ENCODE assay signal across 27 cellular contexts in genomic region chr5:31750215-31750614, GRCh38.
"Had no signal": no experiment of that assay in that cellular context is flagged by ENCODE, and none has a peak within 500 bp of the region (broad histone marks: within the 10 kb centered on the region; RNA-seq: fewer than 3 reads in every experiment).

No MANE protein-coding gene starts in this region.

- H3K9me3 ChIP-seq: heart right ventricle, left lung, lower lobe of right lung, neutrophil, right atrium auricular region, right lobe of liver, suprapubic skin, thoracic aorta, tibial artery, uterus had no signal

- H2AFZ ChIP-seq: parathyroid adenoma had no signal

- H3K4me3 ChIP-seq: heart right ventricle, left lung, lower lobe of right lung, right atrium auricular region, right lobe of liver, smooth muscle cell, suprapubic skin, thoracic aorta, tibial artery, uterus had no signal

- H3K4me2 ChIP-seq: smooth muscle cell had no signal

- H3K27ac Mint-ChIP-seq: mesothelial cell of epicardium; natural killer cell; stimulated activated naive CD8-positive, alpha-beta T cell treated with anti-CD3 and anti-CD28 coated beads, Interleukin-15, Interleukin-2, amounts not matched to agents 100 ng/mL and 50 ng/mL, for 24 hours had no signal

- H3K4me3 Mint-ChIP-seq: mesothelial cell of epicardium; naive B cell; natural killer cell; neural crest cell; stimulated activated naive CD8-positive, alpha-beta T cell treated with anti-CD3 and anti-CD28 coated beads, Interleukin-15, Interleukin-2, amounts not matched to agents 100 ng/mL and 50 ng/mL, for 24 hours had no signal

- H3K27me3 Mint-ChIP-seq: naive B cell; stimulated activated naive CD8-positive, alpha-beta T cell treated with anti-CD3 and anti-CD28 coated beads, Interleukin-15, Interleukin-2, amounts not matched to agents 100 ng/mL and 50 ng/mL, for 24 hours had no signal

- H3K27ac ChIP-seq: left lung, lower lobe of right lung, neutrophil, parathyroid adenoma, right atrium auricular region, right lobe of liver, suprapubic skin, thoracic aorta, tibial artery, uterus had no signal

- H3K4me1 ChIP-seq: left lung, lower lobe of right lung, parathyroid adenoma, right lobe of liver, suprapubic skin, uterus had no signal

- ATAC-seq: left cardiac atrium, left lung, lower lobe of right lung, natural killer cell, right lobe of liver had no signal

- H3K4me1 Mint-ChIP-seq: naive B cell had no signal

- DNase-seq: heart right ventricle; hippocampal formation; kidney glomerular epithelial cell; left cardiac atrium; left lung; lower lobe of right lung; mammary epithelial cell; mesendoderm; naive B cell; natural killer cell; occipital lobe; right lobe of liver; stimulated activated CD4-positive, alpha-beta T cell treated with anti-CD3 and anti-CD28 coated beads, Interleukin-1b, Interleukin-23, amount 100 ng/mL, for 48 hours; stimulated activated CD4-positive, alpha-beta T cell treated with anti-CD3 and anti-CD28 coated beads, Interleukin-2, amount 100 ng/mL, for 48 hours; stimulated activated naive CD4-positive, alpha-beta T cell; tibial artery; trophoblast cell; uterus had no signal

- H3K9me3 Mint-ChIP-seq: naive B cell; natural killer cell; neural crest cell; stimulated activated naive CD8-positive, alpha-beta T cell treated with anti-CD3 and anti-CD28 coated beads, Interleukin-15, Interleukin-2, amounts not matched to agents 100 ng/mL and 50 ng/mL, for 24 hours had no signal

- H3K36me3 Mint-ChIP-seq: mesothelial cell of epicardium, naive B cell, natural killer cell had no signal

- H3K9ac ChIP-seq: parathyroid adenoma had no signal

- H3K36me3 ChIP-seq: heart right ventricle, left lung, lower lobe of right lung, neutrophil, right atrium auricular region, right lobe of liver, suprapubic skin, thoracic aorta, tibial artery, uterus had no signal

- H3K27me3 ChIP-seq: heart right ventricle, left lung, neutrophil, right atrium auricular region, right lobe of liver, suprapubic skin, tibial artery, uterus had no signal

- H3K79me2 ChIP-seq: parathyroid adenoma had no signal
